Comparison of ENCODE assay signal across 1 cellular context in the genomic region with DNA sequence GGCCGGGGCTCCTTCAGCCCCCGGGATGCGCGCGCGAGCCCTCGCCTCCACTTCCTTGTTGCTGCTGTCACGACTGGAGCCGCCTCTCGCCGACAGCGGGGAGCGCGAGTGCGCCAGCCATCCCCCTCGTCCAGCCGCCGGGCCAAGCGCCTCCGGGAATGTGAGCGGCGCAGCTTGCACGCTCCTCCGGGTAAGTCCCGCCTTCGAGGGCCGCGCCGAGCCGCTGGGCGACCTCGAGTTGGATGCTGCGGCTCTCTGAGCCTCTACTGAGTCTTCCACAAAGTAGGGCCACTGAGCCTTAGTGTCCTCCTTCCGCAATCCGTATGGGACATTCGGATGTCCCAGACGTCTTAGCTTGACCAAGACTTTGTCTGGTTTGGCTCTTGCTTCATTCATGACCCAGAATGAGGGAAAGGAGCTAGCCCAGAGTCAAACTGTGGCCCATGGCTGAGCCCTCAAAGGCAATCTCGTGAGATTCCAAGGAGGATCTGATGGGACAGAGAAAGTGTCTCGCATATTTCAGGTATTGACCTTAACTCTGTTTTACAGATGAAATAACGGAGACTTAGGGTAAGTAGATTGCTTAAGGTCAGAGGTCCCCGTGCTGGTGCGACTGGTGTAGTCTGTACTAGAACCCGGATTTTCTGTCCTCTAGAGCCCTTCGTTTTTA.
TF ChIP-seq lines count a peak whose summit lies in the region.

No MANE protein-coding gene starts in this region.

TF ChIP-seq in K562, 482 proteins besides CTCF, POLR2A, EP300 and RAD21 (continues in another document):
- TF ChIP-seq, protein P1, sequence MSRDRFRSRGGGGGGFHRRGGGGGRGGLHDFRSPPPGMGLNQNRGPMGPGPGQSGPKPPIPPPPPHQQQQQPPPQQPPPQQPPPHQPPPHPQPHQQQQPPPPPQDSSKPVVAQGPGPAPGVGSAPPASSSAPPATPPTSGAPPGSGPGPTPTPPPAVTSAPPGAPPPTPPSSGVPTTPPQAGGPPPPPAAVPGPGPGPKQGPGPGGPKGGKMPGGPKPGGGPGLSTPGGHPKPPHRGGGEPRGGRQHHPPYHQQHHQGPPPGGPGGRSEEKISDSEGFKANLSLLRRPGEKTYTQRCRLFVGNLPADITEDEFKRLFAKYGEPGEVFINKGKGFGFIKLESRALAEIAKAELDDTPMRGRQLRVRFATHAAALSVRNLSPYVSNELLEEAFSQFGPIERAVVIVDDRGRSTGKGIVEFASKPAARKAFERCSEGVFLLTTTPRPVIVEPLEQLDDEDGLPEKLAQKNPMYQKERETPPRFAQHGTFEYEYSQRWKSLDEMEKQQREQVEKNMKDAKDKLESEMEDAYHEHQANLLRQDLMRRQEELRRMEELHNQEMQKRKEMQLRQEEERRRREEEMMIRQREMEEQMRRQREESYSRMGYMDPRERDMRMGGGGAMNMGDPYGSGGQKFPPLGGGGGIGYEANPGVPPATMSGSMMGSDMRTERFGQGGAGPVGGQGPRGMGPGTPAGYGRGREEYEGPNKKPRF (IDR thresholded peaks at IDR 0.05; ENCODE audit: low read depth, low read length), result no peak
- TF ChIP-seq RBBP5 (IDR thresholded peaks at IDR 0.05; ENCODE audit: borderline replicate concordance, insufficient read depth, low read length, poor library complexity, severe bottlenecking) (peak; percentile 20), CHD2 (IDR thresholded peaks at IDR 0.05; ENCODE audit: low read depth, low read length) (peak; percentile 79), SRSF3 (IDR thresholded peaks at IDR 0.05; ENCODE audit: insufficient read depth, low read length) (0 out of 2 replicates have a peak, but pooled peaks have one; percentile 46), PTRF (tag; IDR thresholded peaks at IDR 0.05) (no peak), U2AF1 (optimal IDR thresholded peaks at IDR 0.05; ENCODE audit: low read depth, low read length) (peak; percentile 61), CEBPG (CRISPR knock-in tag; IDR thresholded peaks at IDR 0.05) (peak; percentile 36; the same call in 1 of the 2 replicates), CEBPG (tag; conservative IDR thresholded peaks at IDR 0.05 in 1 of 2, IDR thresholded peaks at IDR 0.05 in 1 of 2) (no peak), SMAD4 (CRISPR knock-in tag; conservative IDR thresholded peaks at IDR 0.05) (0 out of 2 replicates have a peak, but pooled peaks have one; percentile 32), KDM1A (IDR thresholded peaks at IDR 0.05) (peak in 1 of 2 experiments; percentile 56; a peak in 1 of 4 replicates), RB1 (IDR thresholded peaks at IDR 0.05; ENCODE audit: low read depth) (0 out of 2 replicates have a peak, but pooled peaks have one; percentile 13), NR2C2 (CRISPR knock-in tag; IDR thresholded peaks at IDR 0.05) (no peak), NR2C2 (tag; IDR thresholded peaks at IDR 0.05) (peak; percentile 83), ZBTB1 (CRISPR knock-in tag; IDR thresholded peaks at IDR 0.05; ENCODE audit: borderline replicate concordance, low read depth) (peak; percentile 4; the same call in 1 of the 2 replicates), SIN3A (IDR thresholded peaks at IDR 0.05; ENCODE audit: borderline replicate concordance in 2 of 2, control insufficient read depth in 1 of 2, low read depth in 2 of 2, low read length in 2 of 2) (0 out of 4 replicates have a peak, but pooled peaks of 1 of the 2 experiments have one; percentile 36), FOSL1 (tag; conservative IDR thresholded peaks at IDR 0.05) (peak; percentile 26; the same call in 1 of the 2 replicates), ZBED1 (IDR thresholded peaks at IDR 0.05) (peak; percentile 65; the same call in 1 of the 2 replicates), MCM3 (IDR thresholded peaks at IDR 0.05) (no peak), JUN (IDR thresholded peaks at IDR 0.05; ENCODE audit: borderline replicate concordance, low read depth, low read length) (no peak), JUN (CRISPR knock-in tag; IDR thresholded peaks at IDR 0.05; ENCODE audit: borderline replicate concordance) (0 out of 2 replicates have a peak, but pooled peaks have one; percentile 42), ZNF644 (tag; IDR thresholded peaks at IDR 0.05; ENCODE audit: low read depth) (no peak), FUS (optimal IDR thresholded peaks at IDR 0.05; ENCODE audit: low read depth, low read length) (peak; percentile 70), ERF (CRISPR knock-in tag; IDR thresholded peaks at IDR 0.05) (no peak), TEAD4 (IDR thresholded peaks at IDR 0.05; ENCODE audit: low read length) (no peak), TEAD4 (CRISPR knock-in tag; IDR thresholded peaks at IDR 0.05; ENCODE audit: borderline replicate concordance) (peak; percentile 91), ETV6 (IDR thresholded peaks at IDR 0.05; ENCODE audit: borderline replicate concordance in 1 of 2, low read depth in 2 of 2, low read length in 1 of 2) (no peak), ETV6 (CRISPR knock-in tag; IDR thresholded peaks at IDR 0.05; ENCODE audit: borderline replicate concordance) (0 out of 2 replicates have a peak, but pooled peaks have one; percentile 28), ZNF3 (CRISPR knock-in tag; IDR thresholded peaks at IDR 0.05) (no peak), BCOR (IDR thresholded peaks at IDR 0.05) (peak; percentile 76), SMARCA5 (IDR thresholded peaks at IDR 0.05) (peak; percentile 46; the same call in 1 of the 2 replicates)
- TF ChIP-seq, protein P2, sequence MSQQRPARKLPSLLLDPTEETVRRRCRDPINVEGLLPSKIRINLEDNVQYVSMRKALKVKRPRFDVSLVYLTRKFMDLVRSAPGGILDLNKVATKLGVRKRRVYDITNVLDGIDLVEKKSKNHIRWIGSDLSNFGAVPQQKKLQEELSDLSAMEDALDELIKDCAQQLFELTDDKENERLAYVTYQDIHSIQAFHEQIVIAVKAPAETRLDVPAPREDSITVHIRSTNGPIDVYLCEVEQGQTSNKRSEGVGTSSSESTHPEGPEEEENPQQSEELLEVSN (IDR thresholded peaks at IDR 0.05; ENCODE audit: borderline replicate concordance in 1 of 2, extremely low read depth in 1 of 2, insufficient read depth in 1 of 2, insufficient read length in 1 of 2, low read depth in 1 of 2, low read length in 1 of 2, poor library complexity in 1 of 2, severe bottlenecking in 1 of 2), result peak in 1 of 2 experiments; percentile 53
- TF ChIP-seq, protein P3, sequence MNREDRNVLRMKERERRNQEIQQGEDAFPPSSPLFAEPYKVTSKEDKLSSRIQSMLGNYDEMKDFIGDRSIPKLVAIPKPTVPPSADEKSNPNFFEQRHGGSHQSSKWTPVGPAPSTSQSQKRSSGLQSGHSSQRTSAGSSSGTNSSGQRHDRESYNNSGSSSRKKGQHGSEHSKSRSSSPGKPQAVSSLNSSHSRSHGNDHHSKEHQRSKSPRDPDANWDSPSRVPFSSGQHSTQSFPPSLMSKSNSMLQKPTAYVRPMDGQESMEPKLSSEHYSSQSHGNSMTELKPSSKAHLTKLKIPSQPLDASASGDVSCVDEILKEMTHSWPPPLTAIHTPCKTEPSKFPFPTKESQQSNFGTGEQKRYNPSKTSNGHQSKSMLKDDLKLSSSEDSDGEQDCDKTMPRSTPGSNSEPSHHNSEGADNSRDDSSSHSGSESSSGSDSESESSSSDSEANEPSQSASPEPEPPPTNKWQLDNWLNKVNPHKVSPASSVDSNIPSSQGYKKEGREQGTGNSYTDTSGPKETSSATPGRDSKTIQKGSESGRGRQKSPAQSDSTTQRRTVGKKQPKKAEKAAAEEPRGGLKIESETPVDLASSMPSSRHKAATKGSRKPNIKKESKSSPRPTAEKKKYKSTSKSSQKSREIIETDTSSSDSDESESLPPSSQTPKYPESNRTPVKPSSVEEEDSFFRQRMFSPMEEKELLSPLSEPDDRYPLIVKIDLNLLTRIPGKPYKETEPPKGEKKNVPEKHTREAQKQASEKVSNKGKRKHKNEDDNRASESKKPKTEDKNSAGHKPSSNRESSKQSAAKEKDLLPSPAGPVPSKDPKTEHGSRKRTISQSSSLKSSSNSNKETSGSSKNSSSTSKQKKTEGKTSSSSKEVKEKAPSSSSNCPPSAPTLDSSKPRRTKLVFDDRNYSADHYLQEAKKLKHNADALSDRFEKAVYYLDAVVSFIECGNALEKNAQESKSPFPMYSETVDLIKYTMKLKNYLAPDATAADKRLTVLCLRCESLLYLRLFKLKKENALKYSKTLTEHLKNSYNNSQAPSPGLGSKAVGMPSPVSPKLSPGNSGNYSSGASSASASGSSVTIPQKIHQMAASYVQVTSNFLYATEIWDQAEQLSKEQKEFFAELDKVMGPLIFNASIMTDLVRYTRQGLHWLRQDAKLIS (CRISPR knock-in tag; IDR thresholded peaks at IDR 0.05), result 0 out of 2 replicates have a peak, but pooled peaks have one; percentile 4
- TF ChIP-seq, protein P4, sequence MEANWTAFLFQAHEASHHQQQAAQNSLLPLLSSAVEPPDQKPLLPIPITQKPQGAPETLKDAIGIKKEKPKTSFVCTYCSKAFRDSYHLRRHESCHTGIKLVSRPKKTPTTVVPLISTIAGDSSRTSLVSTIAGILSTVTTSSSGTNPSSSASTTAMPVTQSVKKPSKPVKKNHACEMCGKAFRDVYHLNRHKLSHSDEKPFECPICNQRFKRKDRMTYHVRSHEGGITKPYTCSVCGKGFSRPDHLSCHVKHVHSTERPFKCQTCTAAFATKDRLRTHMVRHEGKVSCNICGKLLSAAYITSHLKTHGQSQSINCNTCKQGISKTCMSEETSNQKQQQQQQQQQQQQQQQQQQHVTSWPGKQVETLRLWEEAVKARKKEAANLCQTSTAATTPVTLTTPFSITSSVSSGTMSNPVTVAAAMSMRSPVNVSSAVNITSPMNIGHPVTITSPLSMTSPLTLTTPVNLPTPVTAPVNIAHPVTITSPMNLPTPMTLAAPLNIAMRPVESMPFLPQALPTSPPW (CRISPR knock-in tag; IDR thresholded peaks at IDR 0.05), result 0 out of 2 replicates have a peak, but pooled peaks have one; percentile 6
- TF ChIP-seq, protein P5, sequence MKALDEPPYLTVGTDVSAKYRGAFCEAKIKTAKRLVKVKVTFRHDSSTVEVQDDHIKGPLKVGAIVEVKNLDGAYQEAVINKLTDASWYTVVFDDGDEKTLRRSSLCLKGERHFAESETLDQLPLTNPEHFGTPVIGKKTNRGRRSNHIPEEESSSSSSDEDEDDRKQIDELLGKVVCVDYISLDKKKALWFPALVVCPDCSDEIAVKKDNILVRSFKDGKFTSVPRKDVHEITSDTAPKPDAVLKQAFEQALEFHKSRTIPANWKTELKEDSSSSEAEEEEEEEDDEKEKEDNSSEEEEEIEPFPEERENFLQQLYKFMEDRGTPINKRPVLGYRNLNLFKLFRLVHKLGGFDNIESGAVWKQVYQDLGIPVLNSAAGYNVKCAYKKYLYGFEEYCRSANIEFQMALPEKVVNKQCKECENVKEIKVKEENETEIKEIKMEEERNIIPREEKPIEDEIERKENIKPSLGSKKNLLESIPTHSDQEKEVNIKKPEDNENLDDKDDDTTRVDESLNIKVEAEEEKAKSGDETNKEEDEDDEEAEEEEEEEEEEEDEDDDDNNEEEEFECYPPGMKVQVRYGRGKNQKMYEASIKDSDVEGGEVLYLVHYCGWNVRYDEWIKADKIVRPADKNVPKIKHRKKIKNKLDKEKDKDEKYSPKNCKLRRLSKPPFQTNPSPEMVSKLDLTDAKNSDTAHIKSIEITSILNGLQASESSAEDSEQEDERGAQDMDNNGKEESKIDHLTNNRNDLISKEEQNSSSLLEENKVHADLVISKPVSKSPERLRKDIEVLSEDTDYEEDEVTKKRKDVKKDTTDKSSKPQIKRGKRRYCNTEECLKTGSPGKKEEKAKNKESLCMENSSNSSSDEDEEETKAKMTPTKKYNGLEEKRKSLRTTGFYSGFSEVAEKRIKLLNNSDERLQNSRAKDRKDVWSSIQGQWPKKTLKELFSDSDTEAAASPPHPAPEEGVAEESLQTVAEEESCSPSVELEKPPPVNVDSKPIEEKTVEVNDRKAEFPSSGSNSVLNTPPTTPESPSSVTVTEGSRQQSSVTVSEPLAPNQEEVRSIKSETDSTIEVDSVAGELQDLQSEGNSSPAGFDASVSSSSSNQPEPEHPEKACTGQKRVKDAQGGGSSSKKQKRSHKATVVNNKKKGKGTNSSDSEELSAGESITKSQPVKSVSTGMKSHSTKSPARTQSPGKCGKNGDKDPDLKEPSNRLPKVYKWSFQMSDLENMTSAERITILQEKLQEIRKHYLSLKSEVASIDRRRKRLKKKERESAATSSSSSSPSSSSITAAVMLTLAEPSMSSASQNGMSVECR (CRISPR knock-in tag; IDR thresholded peaks at IDR 0.05), result peak; percentile 75; the same call in 1 of the 2 replicates
- TF ChIP-seq, protein P6, sequence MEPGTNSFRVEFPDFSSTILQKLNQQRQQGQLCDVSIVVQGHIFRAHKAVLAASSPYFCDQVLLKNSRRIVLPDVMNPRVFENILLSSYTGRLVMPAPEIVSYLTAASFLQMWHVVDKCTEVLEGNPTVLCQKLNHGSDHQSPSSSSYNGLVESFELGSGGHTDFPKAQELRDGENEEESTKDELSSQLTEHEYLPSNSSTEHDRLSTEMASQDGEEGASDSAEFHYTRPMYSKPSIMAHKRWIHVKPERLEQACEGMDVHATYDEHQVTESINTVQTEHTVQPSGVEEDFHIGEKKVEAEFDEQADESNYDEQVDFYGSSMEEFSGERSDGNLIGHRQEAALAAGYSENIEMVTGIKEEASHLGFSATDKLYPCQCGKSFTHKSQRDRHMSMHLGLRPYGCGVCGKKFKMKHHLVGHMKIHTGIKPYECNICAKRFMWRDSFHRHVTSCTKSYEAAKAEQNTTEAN (CRISPR knock-in tag; IDR thresholded peaks at IDR 0.05), result 0 out of 2 replicates have a peak, but pooled peaks have one; percentile 5
- TF ChIP-seq, protein P7, sequence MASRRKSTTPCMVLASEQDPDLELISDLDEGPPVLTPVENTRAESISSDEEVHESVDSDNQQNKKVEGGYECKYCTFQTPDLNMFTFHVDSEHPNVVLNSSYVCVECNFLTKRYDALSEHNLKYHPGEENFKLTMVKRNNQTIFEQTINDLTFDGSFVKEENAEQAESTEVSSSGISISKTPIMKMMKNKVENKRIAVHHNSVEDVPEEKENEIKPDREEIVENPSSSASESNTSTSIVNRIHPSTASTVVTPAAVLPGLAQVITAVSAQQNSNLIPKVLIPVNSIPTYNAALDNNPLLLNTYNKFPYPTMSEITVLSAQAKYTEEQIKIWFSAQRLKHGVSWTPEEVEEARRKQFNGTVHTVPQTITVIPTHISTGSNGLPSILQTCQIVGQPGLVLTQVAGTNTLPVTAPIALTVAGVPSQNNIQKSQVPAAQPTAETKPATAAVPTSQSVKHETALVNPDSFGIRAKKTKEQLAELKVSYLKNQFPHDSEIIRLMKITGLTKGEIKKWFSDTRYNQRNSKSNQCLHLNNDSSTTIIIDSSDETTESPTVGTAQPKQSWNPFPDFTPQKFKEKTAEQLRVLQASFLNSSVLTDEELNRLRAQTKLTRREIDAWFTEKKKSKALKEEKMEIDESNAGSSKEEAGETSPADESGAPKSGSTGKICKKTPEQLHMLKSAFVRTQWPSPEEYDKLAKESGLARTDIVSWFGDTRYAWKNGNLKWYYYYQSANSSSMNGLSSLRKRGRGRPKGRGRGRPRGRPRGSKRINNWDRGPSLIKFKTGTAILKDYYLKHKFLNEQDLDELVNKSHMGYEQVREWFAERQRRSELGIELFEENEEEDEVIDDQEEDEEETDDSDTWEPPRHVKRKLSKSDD (conservative IDR thresholded peaks at IDR 0.05; ENCODE audit: low read length), result 0 out of 2 replicates have a peak, but pooled peaks have one; percentile 11
- TF ChIP-seq, protein P8, sequence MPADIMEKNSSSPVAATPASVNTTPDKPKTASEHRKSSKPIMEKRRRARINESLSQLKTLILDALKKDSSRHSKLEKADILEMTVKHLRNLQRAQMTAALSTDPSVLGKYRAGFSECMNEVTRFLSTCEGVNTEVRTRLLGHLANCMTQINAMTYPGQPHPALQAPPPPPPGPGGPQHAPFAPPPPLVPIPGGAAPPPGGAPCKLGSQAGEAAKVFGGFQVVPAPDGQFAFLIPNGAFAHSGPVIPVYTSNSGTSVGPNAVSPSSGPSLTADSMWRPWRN (IDR thresholded peaks at IDR 0.05; ENCODE audit: low read depth), result no peak
